In the genomic region with DNA sequence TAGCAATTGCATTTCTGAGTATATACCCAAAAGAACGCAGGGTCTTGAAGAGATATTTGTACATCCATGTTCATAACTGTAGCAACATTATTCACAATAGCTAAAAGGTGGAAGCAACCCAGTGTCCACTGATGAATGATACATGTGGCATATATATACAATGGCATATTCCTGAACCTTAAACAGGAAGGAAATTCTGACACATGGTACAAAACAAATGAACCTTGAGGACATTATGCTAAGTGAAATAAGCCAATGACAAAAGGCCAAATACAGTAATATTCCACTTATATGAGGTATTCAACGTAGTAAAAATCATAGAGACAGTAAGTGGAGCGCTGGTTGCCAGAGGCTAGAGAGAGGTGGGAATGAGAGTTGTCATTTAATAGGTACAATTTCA, we compare ENCODE assay signal across 22 cellular contexts.
"Had no signal": no experiment of that assay in that cellular context is flagged by ENCODE, and none has a peak within 500 bp of the region (broad histone marks: within the 10 kb centered on the region; RNA-seq: fewer than 3 reads in every experiment).

No MANE protein-coding gene starts in this region.

- H3K27me3 Mint-ChIP-seq: activated CD4-positive, alpha-beta T cell treated with anti-CD3 and anti-CD28 coated beads, Interleukin-2, amount 10 ng/mL, durations not matched to agents 24 days and 14 days; activated CD8-positive, alpha-beta memory T cell treated with anti-CD3 and anti-CD28 coated beads, Interleukin-2, amount 10 ng/mL, durations not matched to agents 7 days and 5 days; activated CD8-positive, alpha-beta T cell treated with anti-CD3 and anti-CD28 coated beads for 36 hours had no signal

- H3K4me1 ChIP-seq: right lobe of liver had no signal

- DNase-seq: activated CD4-positive, alpha-beta T cell treated with anti-CD3 and anti-CD28 coated beads, Interleukin-2, amount 10 ng/mL, durations not matched to agents 24 days and 14 days; activated CD8-positive, alpha-beta memory T cell treated with anti-CD3 and anti-CD28 coated beads, Interleukin-2, amount 10 ng/mL, durations not matched to agents 7 days and 5 days; activated CD8-positive, alpha-beta T cell treated with anti-CD3 and anti-CD28 coated beads for 36 hours; activated effector memory CD4-positive, alpha-beta T cell treated with anti-CD3 and anti-CD28 coated beads, Interleukin-2, amount 50 U/mL, for 16 hours; activated naive CD4-positive, alpha-beta T cell treated with anti-CD3 and anti-CD28 coated beads, Interleukin-2, amount 50 U/mL, for 16 hours; central memory CD4-positive, alpha-beta T cell; dorsolateral prefrontal cortex; esophagus squamous epithelium; gastrocnemius medialis; hippocampal formation; left ventricle myocardium superior; mesenchymal stem cell; occipital lobe; posterior cingulate gyrus; right lobe of liver; stimulated activated CD4-positive, alpha-beta T cell treated with anti-CD3 and anti-CD28 coated beads, Interleukin-1b, Interleukin-23, amount 100 ng/mL, for 48 hours; stomach; SW 1271 had no signal

- H3K9me3 Mint-ChIP-seq: activated CD4-positive, alpha-beta T cell treated with anti-CD3 and anti-CD28 coated beads, Interleukin-2, amount 10 ng/mL, durations not matched to agents 24 days and 14 days; neural crest cell had no signal

- ATAC-seq: activated CD8-positive, alpha-beta memory T cell treated with anti-CD3 and anti-CD28 coated beads, Interleukin-2, amount 10 ng/mL, durations not matched to agents 7 days and 5 days; activated CD8-positive, alpha-beta T cell treated with anti-CD3 and anti-CD28 coated beads for 36 hours; gastrocnemius medialis; left ventricle myocardium superior; right lobe of liver had no signal

- H3K4me3 Mint-ChIP-seq: activated CD4-positive, alpha-beta T cell treated with anti-CD3 and anti-CD28 coated beads, Interleukin-2, amount 10 ng/mL, durations not matched to agents 24 days and 14 days; activated CD8-positive, alpha-beta memory T cell treated with anti-CD3 and anti-CD28 coated beads, Interleukin-2, amount 10 ng/mL, durations not matched to agents 7 days and 5 days; activated CD8-positive, alpha-beta T cell treated with anti-CD3 and anti-CD28 coated beads for 36 hours; neural crest cell had no signal

- H3K36me3 ChIP-seq: gastrocnemius medialis, suprapubic skin, tibial nerve had no signal

- H3K27ac ChIP-seq: dorsolateral prefrontal cortex, esophagus squamous epithelium, right lobe of liver, skin epidermis, stomach, suprapubic skin, tibial nerve had no signal

- H3K9me3 ChIP-seq: esophagus squamous epithelium, gastrocnemius medialis, right lobe of liver, stomach, suprapubic skin, tibial nerve had no signal

- H3K27me3 ChIP-seq: dorsolateral prefrontal cortex, esophagus squamous epithelium, gastrocnemius medialis, right lobe of liver, stomach, suprapubic skin, tibial nerve had no signal

- H3K27ac Mint-ChIP-seq: activated CD4-positive, alpha-beta T cell treated with anti-CD3 and anti-CD28 coated beads, Interleukin-2, amount 10 ng/mL, durations not matched to agents 24 days and 14 days; activated CD8-positive, alpha-beta memory T cell treated with anti-CD3 and anti-CD28 coated beads, Interleukin-2, amount 10 ng/mL, durations not matched to agents 7 days and 5 days had no signal

- H3K4me3 ChIP-seq: esophagus squamous epithelium, gastrocnemius medialis, right lobe of liver, skin epidermis, stomach, suprapubic skin, tibial nerve had no signal
